8 cellular contexts compared by ENCODE assay signal in genomic region chr4:184649971-184650855, GRCh38. TPM values are rescaled to one million over a fixed set of nuclear protein-coding genes. Genes with fewer than 3 reads are reported as not detected.
DNase-seq lines count a peak whose midpoint lies in the region; TF ChIP-seq lines count a peak whose summit lies in the region.

No MANE protein-coding gene starts in this region.

- H3K4me1 ChIP-seq in GM23248 (ENCODE audit: insufficient read depth) (peaks cover 34% of the 10 kb centered on the region), adipocyte (ENCODE audit: control insufficient read depth, insufficient read depth, low read length) (peaks cover 43% of the 10 kb centered on the region), iPS-15b (ENCODE audit: control insufficient read depth, insufficient read depth, low read length) (peaks cover 8% of the 10 kb centered on the region), smooth muscle cell (ENCODE audit: low read depth) (peaks cover 22% of the 10 kb centered on the region)

- peak overlapping the region; percentile 90 for H2AFZ ChIP-seq in GM23248
- H2AFZ ChIP-seq in smooth muscle cell (ENCODE audit: low read depth), result peak overlapping the region; percentile 90

- 24 to 25% methylated on average over 21 of the region's 21 CpGs for WGBS in GM23248 (ENCODE audit: low coverage in 1 of 2, low lambda C conversion rate in 2 of 2, missing lambda C conversion rate in 2 of 2), 2 experiments
- WGBS in smooth muscle cell (ENCODE audit: low lambda C conversion rate), result 48% methylated on average over 21 of the region's 21 CpGs

- no peaks in the 10 kb centered on the region for H3K9me2 ChIP-seq in GM23248 (ENCODE audit: insufficient read depth)

- no peaks in the 10 kb centered on the region for H4K20me1 ChIP-seq in GM23248 (ENCODE audit: insufficient read depth)
- H4K20me1 ChIP-seq in smooth muscle cell (ENCODE audit: low read depth), result peaks cover 32% of the 10 kb centered on the region

- peak overlapping the region; percentile 82 for H3K4me3 ChIP-seq in GM23248
- peak overlapping the region; percentile 92 for H3K4me3 ChIP-seq in adipocyte (ENCODE audit: low read length)
- H3K4me3 ChIP-seq in iPS-15b (ENCODE audit: low read depth, low read length), result peak overlapping the region; percentile 86
- H3K4me3 ChIP-seq in smooth muscle cell, result peak overlapping the region; percentile 98

- DNase-seq in SIG-M5 treated with dmso at 0.1 percent for 504 hours (lab: John Stamatoyannopoulos, UW; ENCODE audit: unreplicated experiment) (peak; percentile 19), SIG-M5 (lab: John Stamatoyannopoulos, UW) (no peak), GM23248 (peak; percentile 89), M059J (ENCODE audit: low read depth) (peak; percentile 42), adipocyte (ENCODE audit: low read depth) (peak; percentile 70), smooth muscle cell (lab: John Stamatoyannopoulos, UW; ENCODE audit: unreplicated experiment) (peak; percentile 38), NCI-H526 treated with DMSO at 0.1 percent for 48 hours (lab: John Stamatoyannopoulos, UW) (no peak)

- H3K4me2 ChIP-seq in GM23248 (ENCODE audit: unreplicated experiment) (peak overlapping the region; percentile 90), smooth muscle cell (peak overlapping the region; percentile 94)

- H3F3A ChIP-seq in GM23248 (ENCODE audit: insufficient read depth) (peaks cover 16% of the 10 kb centered on the region), smooth muscle cell (ENCODE audit: low read depth) (peaks cover 14% of the 10 kb centered on the region)

- H3K79me2 ChIP-seq in GM23248 (ENCODE audit: insufficient read depth) (peaks cover 47% of the 10 kb centered on the region), smooth muscle cell (ENCODE audit: low read depth) (peaks cover 25% of the 10 kb centered on the region)

- H3K9me3 ChIP-seq in GM23248 (ENCODE audit: low read depth) (no peaks in the 10 kb centered on the region), adipocyte (ENCODE audit: control insufficient read depth, low read length) (no peaks in the 10 kb centered on the region), iPS-15b (ENCODE audit: control insufficient read depth, insufficient read depth, low read length) (no peaks in the 10 kb centered on the region), smooth muscle cell (replicated peaks; ENCODE audit: low read depth) (no peaks in the 10 kb centered on the region)

- TF ChIP-seq CTCF in smooth muscle cell (IDR thresholded peaks at IDR 0.05; ENCODE audit: borderline replicate concordance, insufficient read depth, poor library complexity, severe bottlenecking), result no peak

- H3K9ac ChIP-seq in GM23248 (peak overlapping the region; percentile 90), adipocyte (ENCODE audit: low read length) (peak overlapping the region; percentile 89), iPS-15b (ENCODE audit: low read depth, low read length) (peak overlapping the region; percentile 87), smooth muscle cell (ENCODE audit: low read depth) (peak overlapping the region; percentile 78)

- H3K27me3 ChIP-seq in GM23248 (replicated peaks; ENCODE audit: insufficient read depth) (no peaks in the 10 kb centered on the region), adipocyte (replicated peaks; ENCODE audit: control insufficient read depth, insufficient read depth, low read length) (no peaks in the 10 kb centered on the region), iPS-15b (ENCODE audit: control insufficient read depth, insufficient read depth, low read length) (no peaks in the 10 kb centered on the region), smooth muscle cell (ENCODE audit: low read depth) (no peaks in the 10 kb centered on the region)

- in situ Hi-C loops in GM23248 (cut with MboI), result no loop called here

- no peaks in the 10 kb centered on the region for H3K36me3 ChIP-seq in GM23248 (ENCODE audit: low read depth)
- H3K36me3 ChIP-seq in adipocyte (ENCODE audit: control insufficient read depth, insufficient read depth, low read length, severe bottlenecking), result peaks cover 3% of the 10 kb centered on the region
- H3K36me3 ChIP-seq in iPS-15b (ENCODE audit: control insufficient read depth, insufficient read depth, low read length), result no peaks in the 10 kb centered on the region
- H3K36me3 ChIP-seq in smooth muscle cell (ENCODE audit: low read depth), result no peaks in the 10 kb centered on the region

- H3K27ac ChIP-seq in GM23248 (peak overlapping the region; percentile 86), smooth muscle cell (ENCODE audit: low read depth) (peak overlapping the region; percentile 66)

RNA-seq across cellular contexts. Expression of gene PRIMPOL, which starts 0.7 kb away (rescaled TPM):
- 16.0 and 19.7 TPM in 2 replicates for total RNA-seq in GM23248 (2014; rRNA removed; shearing (Covaris generic))
- 14.2 and 15.0 TPM in 2 replicates for polyA plus RNA-seq in GM23248 (2016; fragmentation: Nextera tagmentation; extraction: Ambion mirVana)
- total RNA-seq in M059J (2014; rRNA removed; shearing (Covaris generic)), result 16.3 and 20.2 TPM in 2 replicates
- 15.4 and 21.6 TPM in 2 replicates for total RNA-seq in smooth muscle cell
- 7.5 and 8.3 TPM in 2 replicates for polyA plus RNA-seq in smooth muscle cell

RNA-seq across cellular contexts. Expression of gene CASP3, which starts 1.0 kb away (rescaled TPM):
- 45.8 and 50.7 TPM in 2 replicates for total RNA-seq in GM23248 (2014; rRNA removed; shearing (Covaris generic))
- polyA plus RNA-seq in GM23248 (2016; fragmentation: Nextera tagmentation; extraction: Ambion mirVana) (53.2 and 53.4 TPM in 2 replicates), smooth muscle cell (29.1 and 35.7 TPM in 2 replicates)
- total RNA-seq in M059J (2014; rRNA removed; shearing (Covaris generic)), result 29.0 and 37.9 TPM in 2 replicates
- total RNA-seq in smooth muscle cell, result 48.5 and 49.5 TPM in 2 replicates

Comparison
In these comparisons a context has a peak if more than half of its experiments do, and no peak if none do; other contexts are left out.
1. DNase-seq: peak in SIG-M5 treated with dmso at 0.1 percent for 504 hours (single experiment), GM23248 (single experiment), M059J (single experiment), adipocyte (single experiment) and smooth muscle cell (single experiment); none in SIG-M5 (single experiment) and NCI-H526 treated with DMSO at 0.1 percent for 48 hours (single experiment).
2. Peak in every context shown above with its lines, with median percentiles within 50 percentile points of each other: H3K4me3 ChIP-seq and H3K9ac ChIP-seq.